ENCODE assay signal across 16 cellular contexts in the genomic region with DNA sequence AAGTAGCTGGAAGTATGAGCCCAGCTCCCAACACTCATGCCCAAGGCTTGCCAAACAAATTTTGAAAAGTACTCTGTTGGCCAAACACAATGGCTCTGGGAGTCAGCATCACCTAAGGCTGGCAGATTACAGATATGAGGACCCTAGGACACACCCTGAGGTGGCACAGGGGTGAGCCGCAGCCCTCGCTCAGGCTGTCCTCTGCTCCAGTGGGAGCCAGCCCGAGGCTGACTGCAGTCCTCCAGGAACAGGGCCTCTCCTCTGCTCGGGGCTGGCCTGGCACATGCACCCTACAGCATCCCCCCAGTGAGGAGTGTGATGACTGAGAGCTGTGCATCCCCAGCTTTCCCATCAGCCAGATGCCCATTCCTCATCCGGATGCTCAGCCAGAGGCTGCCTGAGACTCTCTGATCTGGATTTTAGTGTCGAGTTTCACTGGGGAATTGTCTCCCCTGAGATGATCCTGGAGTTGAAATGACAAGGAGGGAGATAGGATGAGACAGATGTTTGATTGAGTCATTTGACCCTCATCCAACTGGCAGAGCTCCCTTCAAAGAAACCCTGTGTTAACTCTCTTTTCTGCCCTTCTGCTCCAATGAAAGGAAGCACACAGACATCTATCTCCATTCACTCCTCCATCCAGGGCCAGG.
DNase-seq lines count a peak whose midpoint lies in the region; ATAC-seq, FAIRE-seq and TF ChIP-seq lines count a peak whose summit lies in the region.
"Had no signal": no experiment of that assay in that cellular context is flagged by ENCODE, and none has a peak within 500 bp of the region (broad histone marks: within the 10 kb centered on the region; RNA-seq: fewer than 3 reads in every experiment).

No MANE protein-coding gene starts in this region.

- H3K4me3 ChIP-seq in right atrium auricular region (no peak overlapping the region), heart right ventricle (no peak overlapping the region)
- H3K4me3 ChIP-seq: lung had no signal

- WGBS in heart right ventricle, 2 donors = 73 to 77% methylated on average over 6 of the region's 6 CpGs

- DNase-seq in right atrium auricular region (ENCODE audit: low spot score) (peak; percentile 50), heart right ventricle (no peak), NCI-H82 treated with DMSO at 0.1 percent for 48 hours (lab: John Stamatoyannopoulos, UW; ENCODE audit: unreplicated experiment) (peak; percentile 29), kidney glomerular epithelial cell (lab: John Stamatoyannopoulos, UW) (peak; percentile 16), frontal cortex (ENCODE audit: low spot score in 2 of 2) (no peak), GM19239 (ENCODE audit: insufficient read length, low spot score) (no peak), GM12892 (ENCODE audit: insufficient read length) (no peak)
- no peak for DNase-seq in stimulated activated CD4-positive, alpha-beta T cell treated with anti-CD3 and anti-CD28 coated beads, Interleukin-4, amount 100 ng/mL, for 1 hour
- DNase-seq: activated CD4-positive, alpha-beta T cell treated with anti-CD3 and anti-CD28 coated beads, Interleukin-2, amount 50 U/mL, for 4 hours; activated effector memory CD4-positive, alpha-beta T cell treated with Interleukin-2 at 50 U/mL for 16 hours; NCI-H1048; NCI-H526; small intestine; T-helper 9 cell had no signal

- H3K4me1 ChIP-seq in right atrium auricular region (peaks cover 0 to 14% of the 10 kb centered on the region in 2 donors), heart right ventricle (peaks cover 0 to 15% (median 7%) of the 10 kb centered on the region in 9 donors)

- intact Hi-C loops in heart right ventricle (cut with DNase I) = no loop called here

- H3K27ac ChIP-seq in right atrium auricular region (no peak overlapping the region), heart right ventricle (no peak overlapping the region)
- H3K27ac ChIP-seq: RWPE1 had no signal

- TF ChIP-seq CTCF in right atrium auricular region (IDR thresholded peaks at IDR 0.05) (no peak), heart right ventricle (IDR thresholded peaks at IDR 0.05) (no peak)

- no peaks in the 10 kb centered on the region for H3K27me3 ChIP-seq in right atrium auricular region
- peaks cover 0 to 5% (median 0%) of the 10 kb centered on the region in 7 donors for H3K27me3 ChIP-seq in heart right ventricle

- no peak for TF ChIP-seq POLR2A in GM12892 (IDR thresholded peaks at IDR 0.05; ENCODE audit: low read depth, low read length)

- no peaks in the 10 kb centered on the region for H3K9me3 ChIP-seq in right atrium auricular region
- H3K9me3 ChIP-seq in heart right ventricle = peaks cover 0 to 2% (median 0%) of the 10 kb centered on the region in 11 donors

- ATAC-seq in heart right ventricle = no peak

- FAIRE-seq in frontal cortex (lab: Jason Lieb, UNC) (no peak), GM19239 (lab: Jason Lieb, UNC) (no peak), GM12892 (lab: Jason Lieb, UNC) (no peak)
- FAIRE-seq: small intestine had no signal

- H3K36me3 ChIP-seq in right atrium auricular region = no peaks in the 10 kb centered on the region
- no peaks in the 10 kb centered on the region for H3K36me3 ChIP-seq in heart right ventricle

Comparison
In these comparisons a context has a peak if more than half of its experiments do, and no peak if none do; other contexts are left out.
1. DNase-seq: peak in right atrium auricular region (single experiment), NCI-H82 treated with DMSO at 0.1 percent for 48 hours (single experiment) and kidney glomerular epithelial cell (single experiment); none in heart right ventricle (0 of 2), frontal cortex (0 of 2), stimulated activated CD4-positive, alpha-beta T cell treated with anti-CD3 and anti-CD28 coated beads, Interleukin-4, amount 100 ng/mL, for 1 hour (single experiment), GM19239 (single experiment) and GM12892 (single experiment).